In the genomic region with DNA sequence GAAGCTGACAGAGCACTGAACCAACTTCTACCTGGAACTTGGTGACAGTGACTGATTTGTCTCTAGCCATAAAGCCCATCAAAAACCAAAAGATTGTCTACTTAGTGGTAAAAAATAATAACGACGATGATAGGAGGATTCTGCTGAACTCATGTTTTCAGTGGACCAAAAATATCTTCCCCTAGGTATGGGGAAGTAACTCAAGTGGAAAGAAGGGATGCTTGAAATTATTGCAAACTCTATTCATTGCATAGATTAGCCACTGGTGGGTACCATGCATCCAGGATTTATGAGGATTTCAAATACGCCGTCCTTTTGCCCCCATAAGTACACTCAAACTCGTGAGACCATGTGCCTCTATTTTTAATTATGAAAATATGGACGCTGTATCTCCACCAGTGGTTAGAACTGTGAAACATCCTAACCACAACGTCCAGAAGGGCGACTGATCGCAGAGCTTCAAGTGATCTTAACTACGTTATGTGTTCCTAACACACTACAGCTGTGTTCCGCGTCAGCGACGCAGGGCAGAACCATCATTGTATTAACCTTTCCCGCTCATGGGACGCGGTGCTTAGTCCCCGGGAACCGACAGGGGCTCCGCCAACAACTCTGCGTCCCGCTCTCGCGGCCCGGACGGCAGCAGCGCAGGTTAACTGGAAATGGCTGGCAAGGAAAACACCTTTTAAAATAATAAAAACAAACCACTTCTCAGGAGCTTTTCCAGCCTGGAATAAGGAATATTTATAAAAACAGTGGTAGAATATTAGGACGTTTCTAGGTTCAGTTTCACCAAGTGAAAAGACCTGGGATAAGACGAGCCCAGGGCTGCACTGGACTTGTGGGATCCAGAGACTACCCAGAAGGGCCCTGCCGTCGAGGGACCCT, we compare ENCODE assay signal across 1 cellular context.
TF ChIP-seq lines count a peak whose summit lies in the region.

No MANE protein-coding gene starts in this region.

TF ChIP-seq in A549, 52 proteins besides CTCF, POLR2A, EP300 and RAD21 (continued from another document):
- TF ChIP-seq, protein P1, sequence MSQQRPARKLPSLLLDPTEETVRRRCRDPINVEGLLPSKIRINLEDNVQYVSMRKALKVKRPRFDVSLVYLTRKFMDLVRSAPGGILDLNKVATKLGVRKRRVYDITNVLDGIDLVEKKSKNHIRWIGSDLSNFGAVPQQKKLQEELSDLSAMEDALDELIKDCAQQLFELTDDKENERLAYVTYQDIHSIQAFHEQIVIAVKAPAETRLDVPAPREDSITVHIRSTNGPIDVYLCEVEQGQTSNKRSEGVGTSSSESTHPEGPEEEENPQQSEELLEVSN (IDR thresholded peaks at IDR 0.05; ENCODE audit: borderline replicate concordance, low read depth), result peak; percentile 38; the same call in 1 of the 2 replicates
